In genomic region chr12:25990495-25990894, GRCh38 we compare ENCODE assay signal across 18 cellular contexts. TPM values are rescaled to one million over a fixed set of nuclear protein-coding genes. Genes with fewer than 3 reads are reported as not detected.
DNase-seq lines count a peak whose midpoint lies in the region; ATAC-seq, FAIRE-seq and TF ChIP-seq lines count a peak whose summit lies in the region.
"Had no signal": no experiment of that assay in that cellular context is flagged by ENCODE, and none has a peak within 500 bp of the region (broad histone marks: within the 10 kb centered on the region; RNA-seq: fewer than 3 reads in every experiment).

No MANE protein-coding gene starts in this region.

- no peak overlapping the region for H2BK20ac ChIP-seq in IMR-90 (ENCODE audit: low read depth, low read length)

- H4K8ac ChIP-seq in IMR-90 (ENCODE audit: low read depth in 2 of 2, low read length in 2 of 2) (no peak overlapping the region), mesendoderm (ENCODE audit: low read depth, low read length) (no peak overlapping the region)

- H4K91ac ChIP-seq in IMR-90 (ENCODE audit: insufficient read depth, low read depth, low read length): no peak overlapping the region

- FAIRE-seq in A204.1 (lab: Jason Lieb, UNC) (peak; percentile 3), G401.6 (lab: Jason Lieb, UNC) (peak; percentile 13), H54 (lab: Jason Lieb, UNC) (no peak)
- FAIRE-seq: GM12878, GM19239 had no signal

- no peak overlapping the region for H2BK15ac ChIP-seq in IMR-90 (ENCODE audit: low read depth, low read length)
- H2BK15ac ChIP-seq in mesendoderm (replicated peaks; ENCODE audit: low read depth): no peak overlapping the region

- H3K27ac ChIP-seq in IMR-90 (ENCODE audit: insufficient read depth, low read length) (no peak overlapping the region), mesendoderm (ENCODE audit: low read depth, low read length) (no peak overlapping the region), ovary (no peak overlapping the region)
- H3K27ac ChIP-seq: BLaER1, C4-2B had no signal

- no peak overlapping the region for H4K5ac ChIP-seq in IMR-90 (ENCODE audit: low read depth, low read length)
- no peak overlapping the region for H4K5ac ChIP-seq in mesendoderm (ENCODE audit: low read length)

- H3K14ac ChIP-seq in IMR-90 (replicated peaks; ENCODE audit: low read depth, low read length): no peak overlapping the region

- no CpG with 5 or more reads among the region's 2 CpGs for WGBS in IMR-90 (ENCODE audit: extremely low coverage in 2 of 2, insufficient read length in 1 of 2), 2 experiments
- WGBS in mesendoderm (ENCODE audit: extremely low coverage, insufficient coverage, low lambda C conversion rate): no CpG with 5 or more reads among the region's 2 CpGs
- WGBS in ovary, 3 donors: 59 to 76% (median 63%) methylated on average over 2 of the region's 2 CpGs

- H3K79me2 ChIP-seq in mesendoderm (ENCODE audit: control insufficient read depth, insufficient read depth, low read length): peaks cover 37% of the 10 kb centered on the region

- H2AK5ac ChIP-seq in IMR-90 (ENCODE audit: low read depth, low read length): no peak overlapping the region
- no peak overlapping the region for H2AK5ac ChIP-seq in mesendoderm (ENCODE audit: low read length)

- TF ChIP-seq POLR2A in IMR-90 (IDR thresholded peaks at IDR 0.05; ENCODE audit: low read depth, low read length) (no peak), H54 (IDR thresholded peaks at IDR 0.05; ENCODE audit: low read depth, low read length) (no peak), ovary (IDR thresholded peaks at IDR 0.05) (no peak)

- in situ Hi-C loops in IMR-90 (cut with MboI; ENCODE audit: low sequenced_read_pairs): no loop called here

- H3K56ac ChIP-seq in IMR-90 (ENCODE audit: extremely low read depth, insufficient read depth, low read length) (no peak overlapping the region), mesendoderm (ENCODE audit: low read length) (no peak overlapping the region)

- H3K4me3 ChIP-seq in IMR-90 (ENCODE audit: insufficient read depth, low read depth, low read length) (no peak overlapping the region), mesendoderm (ENCODE audit: low read length) (no peak overlapping the region), ovary (no peak overlapping the region)
- H3K4me3 ChIP-seq: BLaER1, GM12878, HAP-1 had no signal

- H2BK5ac ChIP-seq in IMR-90 (ENCODE audit: low read depth, low read length, poor library complexity, severe bottlenecking) (no peak overlapping the region), mesendoderm (ENCODE audit: low read length) (no peak overlapping the region)

- CTCF ChIA-PET in IMR-90 (lab: Yijun Ruan, JAX): no interaction called here

- H3K9me3 ChIP-seq in IMR-90 (ENCODE audit: control insufficient read depth, insufficient read depth, low read length) (no peaks in the 10 kb centered on the region), ovary (no peaks in the 10 kb centered on the region)
- H3K9me3 ChIP-seq: BLaER1, Caco-2, HAP-1 had no signal

- intact Hi-C loops in IMR-90 (cut with micrococcal nuclease): no loop called here
- intact Hi-C loops in ovary (cut with DNase I): no loop called here

- ATAC-seq in IMR-90 (ENCODE audit: low read depth): no peak
- ATAC-seq: CD8-positive, alpha-beta T cell; GM12878 had no signal

- no peak for TF ChIP-seq RAD21 in IMR-90 (IDR thresholded peaks at IDR 0.05; ENCODE audit: low read length)

- H2AK9ac ChIP-seq in IMR-90 (replicated peaks; ENCODE audit: low read depth, low read length, poor library complexity): no peak overlapping the region

- no peak overlapping the region for H3K4ac ChIP-seq in IMR-90 (ENCODE audit: low read depth, low read length)
- H3K4ac ChIP-seq in mesendoderm (ENCODE audit: low read depth, low read length): no peak overlapping the region

- BruUV-seq in IMR-90 (replicated peaks; lab: Mats Ljungman, UMichigan): no TSS peak

- H3K4me2 ChIP-seq in IMR-90 (ENCODE audit: low read depth, low read length) (no peak overlapping the region), mesendoderm (ENCODE audit: low read length) (no peak overlapping the region)
- H3K4me2 ChIP-seq: BLaER1 had no signal

- H3K4me1 ChIP-seq in IMR-90 (ENCODE audit: control insufficient read depth, insufficient read depth, low read length) (peaks cover 17% of the 10 kb centered on the region), mesendoderm (ENCODE audit: control insufficient read depth, low read depth, low read length) (peaks cover 11% of the 10 kb centered on the region), ovary (ENCODE audit: insufficient read depth) (peaks cover 14% of the 10 kb centered on the region)
- H3K4me1 ChIP-seq: BLaER1 had no signal

- POLR2A ChIA-PET in IMR-90 (lab: Charles Lee; ENCODE audit: unreplicated experiment): no interaction called here

- H4K20me1 ChIP-seq in IMR-90 (ENCODE audit: insufficient read depth, low read length): peaks cover 47% of the 10 kb centered on the region
- H4K20me1 ChIP-seq: BLaER1 had no signal

- TF ChIP-seq CTCF in IMR-90 (conservative IDR thresholded peaks at IDR 0.05; ENCODE audit: low read depth, low read length) (no peak), ovary (IDR thresholded peaks at IDR 0.05) (no peak)

- H3K27me3 ChIP-seq in IMR-90 (ENCODE audit: control insufficient read depth, insufficient read depth, low read length) (no peaks in the 10 kb centered on the region), mesendoderm (ENCODE audit: insufficient read depth, low read length, poor library complexity) (no peaks in the 10 kb centered on the region), ovary (no peaks in the 10 kb centered on the region)
- H3K27me3 ChIP-seq: BLaER1 had no signal

- dilution Hi-C loops in IMR-90 (cut with HindIII; ENCODE audit: low sequenced_read_pairs, unreplicated experiment): no loop called here

- peaks cover 14% of the 10 kb centered on the region for H3K9me1 ChIP-seq in IMR-90 (ENCODE audit: insufficient read depth, low read length)

- no peak for TF ChIP-seq EP300 in ovary (IDR thresholded peaks at IDR 0.05)

- DNase-seq in IMR-90 (no peak), H54 (ENCODE audit: insufficient read length, low spot score) (no peak), mesendoderm (no peak), ovary (no peak)
- DNase-seq: 8988T; Caco-2; CD4-positive, CD25-positive, alpha-beta regulatory T cell; CD8-positive, alpha-beta T cell; DMS153; DND-41; GDM1 had no signal

- H3K18ac ChIP-seq in IMR-90 (ENCODE audit: low read depth, low read length) (no peak overlapping the region), mesendoderm (ENCODE audit: low read length) (no peak overlapping the region)

- H3K9ac ChIP-seq in IMR-90 (ENCODE audit: low read depth, low read length): no peak overlapping the region
- H3K9ac ChIP-seq in mesendoderm (ENCODE audit: low read length): no peak overlapping the region
- H3K9ac ChIP-seq: BLaER1 had no signal

- H3K23ac ChIP-seq in IMR-90 (ENCODE audit: low read depth, low read length) (no peak overlapping the region), mesendoderm (ENCODE audit: low read length) (no peak overlapping the region)

- no peak overlapping the region for H2BK120ac ChIP-seq in IMR-90 (ENCODE audit: low read depth, low read length)
- H2BK120ac ChIP-seq in mesendoderm (ENCODE audit: low read depth, low read length): no peak overlapping the region

- H3K36me3 ChIP-seq in IMR-90 (ENCODE audit: control insufficient read depth, insufficient read depth, low read length) (no peaks in the 10 kb centered on the region; the same call in 1 of the 2 replicates), mesendoderm (ENCODE audit: control insufficient read depth, insufficient read depth, low read length) (no peaks in the 10 kb centered on the region), ovary (no peaks in the 10 kb centered on the region)
- H3K36me3 ChIP-seq: BLaER1, HAP-1 had no signal

- H3K79me1 ChIP-seq in IMR-90 (ENCODE audit: low read depth in 1 of 2, low read length in 2 of 2): peaks cover 24 to 69% of the 10 kb centered on the region in 2 experiments
- H3K79me1 ChIP-seq in mesendoderm (ENCODE audit: low read length): peaks cover 22% of the 10 kb centered on the region

- no peak overlapping the region for H2AFZ ChIP-seq in IMR-90 (replicated peaks; ENCODE audit: low read length, poor library complexity)

TF ChIP-seq in IMR-90, 13 proteins besides CTCF, POLR2A, EP300 and RAD21:
- TF ChIP-seq CHD1 (IDR thresholded peaks at IDR 0.05; ENCODE audit: low read depth, low read length) (no peak), MAFK (IDR thresholded peaks at IDR 0.05; ENCODE audit: low read depth, low read length) (peak; percentile 59), NFE2L2 (IDR thresholded peaks at IDR 0.05; ENCODE audit: low read depth, low read length) (no peak), USF2 (IDR thresholded peaks at IDR 0.05; ENCODE audit: low read depth, low read length) (no peak), FOS (IDR thresholded peaks at IDR 0.05; ENCODE audit: low read depth, low read length) (no peak), SMC3 (IDR thresholded peaks at IDR 0.05; ENCODE audit: low read depth, low read length) (no peak), CEBPB (IDR thresholded peaks at IDR 0.05; ENCODE audit: low read depth, low read length) (no peak)
- TF ChIP-seq, protein P1, sequence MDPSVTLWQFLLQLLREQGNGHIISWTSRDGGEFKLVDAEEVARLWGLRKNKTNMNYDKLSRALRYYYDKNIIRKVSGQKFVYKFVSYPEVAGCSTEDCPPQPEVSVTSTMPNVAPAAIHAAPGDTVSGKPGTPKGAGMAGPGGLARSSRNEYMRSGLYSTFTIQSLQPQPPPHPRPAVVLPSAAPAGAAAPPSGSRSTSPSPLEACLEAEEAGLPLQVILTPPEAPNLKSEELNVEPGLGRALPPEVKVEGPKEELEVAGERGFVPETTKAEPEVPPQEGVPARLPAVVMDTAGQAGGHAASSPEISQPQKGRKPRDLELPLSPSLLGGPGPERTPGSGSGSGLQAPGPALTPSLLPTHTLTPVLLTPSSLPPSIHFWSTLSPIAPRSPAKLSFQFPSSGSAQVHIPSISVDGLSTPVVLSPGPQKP (IDR thresholded peaks at IDR 0.05; ENCODE audit: borderline replicate concordance, low read depth, low read length): no peak

RNA-seq across cellular contexts. Expression of gene RASSF8, which starts 32.0 kb away (rescaled TPM):
- total RNA-seq in IMR-90 (2012; rRNA removed) (50.5 and 50.8 TPM in 2 replicates), ovary (100 to 1,000 TPM in 3 of 7 donors, 10 to 100 TPM in 4; 60.3 to 134 (median 99.5) TPM)
- polyA plus RNA-seq in IMR-90 (2012; rRNA removed) (10.8 and 11.1 TPM in 2 replicates), ovary (10 to 100 TPM; 16.5 to 28.2 TPM)
- 3.9 and 4.3 TPM in 2 replicates for polyA plus RNA-seq in IMR-90 (2012; cell fraction: cytosol; rRNA removed)
- 2.1 and 10.1 TPM in 2 replicates for polyA plus RNA-seq in IMR-90 (2012; cell fraction: nucleus; rRNA removed; ENCODE audit: low replicate concordance)
- polyA plus RNA-seq in mesendoderm (2013, experiment 1 of 2): 15.3 TPM
- polyA plus RNA-seq in mesendoderm (2013, experiment 2 of 2): 14.8 TPM
- polyA plus RNA-seq: CD4-positive, CD25-positive, alpha-beta regulatory T cell had no signal
